18 cellular contexts compared by ENCODE assay signal in the genomic region with DNA sequence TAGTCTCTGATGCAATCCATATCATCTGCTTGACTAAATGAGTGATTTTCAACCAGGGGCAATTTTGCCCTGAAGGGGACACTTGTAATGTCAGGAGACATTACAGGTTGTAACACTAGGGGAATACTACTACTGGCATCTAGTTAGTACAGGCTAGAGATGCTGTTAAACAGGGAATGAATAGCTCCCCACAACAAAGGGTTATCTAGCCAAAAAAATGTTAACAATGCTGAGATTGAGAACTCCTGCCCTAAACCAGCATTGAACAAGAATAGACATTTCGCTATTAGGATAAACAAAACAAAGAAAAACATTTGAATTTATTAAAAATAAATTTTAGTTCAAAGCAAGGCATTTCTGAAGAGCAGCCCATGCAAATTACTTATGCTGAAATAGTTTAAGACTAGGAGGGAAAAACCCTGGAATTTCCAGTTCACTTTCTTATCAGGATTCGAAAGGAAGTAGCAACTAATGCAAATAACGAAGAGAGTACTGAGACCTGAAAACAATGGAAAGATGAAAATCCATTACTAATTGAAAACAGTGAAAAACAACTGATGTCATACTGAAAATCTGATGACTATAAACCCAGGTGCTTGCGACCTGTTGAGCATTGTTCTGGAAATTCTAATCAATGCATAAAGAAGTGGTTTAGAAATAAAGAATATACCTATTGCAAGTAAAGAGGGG. TPM values are rescaled to one million over a fixed set of nuclear protein-coding genes. Genes with fewer than 3 reads are reported as not detected.
DNase-seq lines count a peak whose midpoint lies in the region; ATAC-seq and TF ChIP-seq lines count a peak whose summit lies in the region.
"Had no signal": no experiment of that assay in that cellular context is flagged by ENCODE, and none has a peak within 500 bp of the region (broad histone marks: within the 10 kb centered on the region; RNA-seq: fewer than 3 reads in every experiment).

No MANE protein-coding gene starts in this region.

- no peaks in the 10 kb centered on the region; the same call in 1 of the 2 replicates for H4K20me1 ChIP-seq in OCI-LY3 (ENCODE audit: insufficient read depth, low read length)
- no peaks in the 10 kb centered on the region for H4K20me1 ChIP-seq in mammary epithelial cell (ENCODE audit: insufficient read depth, low read length)

- H3K4me3 Mint-ChIP-seq in activated CD4-positive, alpha-beta T cell treated with anti-CD3 and anti-CD28 coated beads for 36 hours, result no peak overlapping the region
- no peak overlapping the region for H3K4me3 Mint-ChIP-seq in progenitor cell of endocrine pancreas (ENCODE audit: low read depth)
- H3K4me3 Mint-ChIP-seq: effector memory CD8-positive, alpha-beta T cell; natural killer cell; T-helper 1 cell treated with Interleukin-12 subunit alpha and Interleukin-12 subunit beta and Interleukin-4 antibody, amounts not matched to agents 30 μg/mL and 1 μg/mL, for 36 hours had no signal

- 80% methylated on average over 4 of the region's 4 CpGs for WGBS in mammary epithelial cell (ENCODE audit: low coverage, missing lambda C conversion rate)

- H3K4me3 ChIP-seq in OCI-LY3 (ENCODE audit: low read length), result peak overlapping the region; percentile 20
- H3K4me3 ChIP-seq in choroid plexus epithelial cell (ENCODE audit: low read depth, low read length), result no peak overlapping the region
- no peak overlapping the region for H3K4me3 ChIP-seq in mammary epithelial cell (replicated peaks in 1 of 3; ENCODE audit: insufficient read depth in 1 of 3, low read depth in 2 of 3, low read length in 3 of 3)

- H3K27ac Mint-ChIP-seq in activated CD4-positive, alpha-beta T cell treated with anti-CD3 and anti-CD28 coated beads for 36 hours, result peak overlapping the region; percentile 81
- peak overlapping the region; percentile 47 for H3K27ac Mint-ChIP-seq in progenitor cell of endocrine pancreas
- H3K27ac Mint-ChIP-seq: natural killer cell; T-helper 1 cell treated with Interleukin-12 subunit alpha and Interleukin-12 subunit beta and Interleukin-4 antibody, amounts not matched to agents 30 μg/mL and 1 μg/mL, for 36 hours had no signal

- H3K27me3 ChIP-seq in OCI-LY3 (ENCODE audit: low read depth, low read length) (no peaks in the 10 kb centered on the region), mammary epithelial cell (ENCODE audit: insufficient read depth, low read length) (no peaks in the 10 kb centered on the region)

- no peaks in the 10 kb centered on the region for H3K9me3 Mint-ChIP-seq in activated CD4-positive, alpha-beta T cell treated with anti-CD3 and anti-CD28 coated beads for 36 hours (ENCODE audit: low read depth)
- no peaks in the 10 kb centered on the region for H3K9me3 Mint-ChIP-seq in progenitor cell of endocrine pancreas (ENCODE audit: low read depth)
- H3K9me3 Mint-ChIP-seq: effector memory CD8-positive, alpha-beta T cell; natural killer cell; T-helper 1 cell treated with Interleukin-12 subunit alpha and Interleukin-12 subunit beta and Interleukin-4 antibody, amounts not matched to agents 30 μg/mL and 1 μg/mL, for 36 hours had no signal

- H3K4me1 ChIP-seq in OCI-LY3 (ENCODE audit: low read length), result peaks cover 47% of the 10 kb centered on the region
- H3K4me1 ChIP-seq in mammary epithelial cell (ENCODE audit: insufficient read depth, low read length), result no peaks in the 10 kb centered on the region

- H3K9me3 ChIP-seq in OCI-LY3 (ENCODE audit: insufficient read depth, low read length), result no peaks in the 10 kb centered on the region
- H3K9me3 ChIP-seq in mammary epithelial cell (replicated peaks; ENCODE audit: insufficient read depth, low read length), result no peaks in the 10 kb centered on the region

- intact Hi-C loops in activated CD4-positive, alpha-beta T cell treated with anti-CD3 and anti-CD28 coated beads for 36 hours (cut with DNase I, micrococcal nuclease), result no loop called here
- intact Hi-C loops in mammary epithelial cell (cut with micrococcal nuclease), result no loop called here

- in situ Hi-C loops in mammary epithelial cell (cut with MboI; ENCODE audit: low sequenced_read_pairs in 2 of 2), result no loop called here

- CTCF ChIA-PET in activated CD4-positive, alpha-beta T cell treated with anti-CD3 and anti-CD28 coated beads for 36 hours (lab: Charles Lee), result interaction anchor here (1.1 kb wide), 1 partner anchor 59 kb away, joined by 3 read pairs; no protein-coding TSS in a partner anchor
- CTCF ChIA-PET in mammary epithelial cell (lab: Charles Lee; ENCODE audit: low non-redundant PET), result no interaction called here

- DNase-seq in activated CD4-positive, alpha-beta T cell treated with anti-CD3 and anti-CD28 coated beads for 36 hours, result no peak
- DNase-seq in activated CD4-positive, alpha-beta T cell treated with anti-CD3 and anti-CD28 coated beads for 1 hour, result no peak
- DNase-seq in choroid plexus epithelial cell (ENCODE audit: low read depth) (peak; percentile 53), progenitor cell of endocrine pancreas (ENCODE audit: low spot score, unreplicated experiment) (no peak), mammary epithelial cell (no peak), SKM-1 (lab: John Stamatoyannopoulos, UW; ENCODE audit: unreplicated experiment) (no peak)
- DNase-seq in stimulated activated CD4-positive, alpha-beta T cell treated with anti-CD3 and anti-CD28 coated beads, Interleukin-4, amount 100 ng/mL, for 24 hours, result no peak
- DNase-seq: activated CD4-positive, alpha-beta T cell treated with anti-CD3 and anti-CD28 coated beads for 4 hours; activated effector memory CD4-positive, alpha-beta T cell treated with Interleukin-2 at 50 U/mL for 16 hours; DMS79; effector memory CD8-positive, alpha-beta T cell; left ventricle myocardium superior; natural killer cell; NCI-H1417 had no signal

- ATAC-seq in activated CD4-positive, alpha-beta T cell treated with anti-CD3 and anti-CD28 coated beads for 36 hours, result peak; percentile 56
- ATAC-seq: effector memory CD8-positive, alpha-beta T cell; left ventricle myocardium superior; natural killer cell had no signal

- dilution Hi-C loops in mammary epithelial cell (cut with HindIII; ENCODE audit: low sequenced_read_pairs), result no loop called here

- H3K79me2 ChIP-seq in OCI-LY3 (ENCODE audit: low read length), result peaks cover 62% of the 10 kb centered on the region
- peaks cover 86% of the 10 kb centered on the region for H3K79me2 ChIP-seq in mammary epithelial cell (ENCODE audit: insufficient read depth, low read length)

- POLR2A ChIA-PET in activated CD4-positive, alpha-beta T cell treated with anti-CD3 and anti-CD28 coated beads for 36 hours (lab: Charles Lee), result no interaction called here

- H2AFZ ChIP-seq in OCI-LY3 (ENCODE audit: low read depth, low read length), result no peak overlapping the region
- no peak overlapping the region for H2AFZ ChIP-seq in mammary epithelial cell (ENCODE audit: low read depth, low read length)

- TF ChIP-seq CTCF in OCI-LY3 (IDR thresholded peaks at IDR 0.05; ENCODE audit: low read depth, low read length) (no peak), choroid plexus epithelial cell (conservative IDR thresholded peaks at IDR 0.05; ENCODE audit: low read depth, low read length) (no peak), progenitor cell of endocrine pancreas (IDR thresholded peaks at IDR 0.05; ENCODE audit: unreplicated experiment) (no peak), mammary epithelial cell (conservative IDR thresholded peaks at IDR 0.05 in 1 of 2, IDR thresholded peaks at IDR 0.05 in 1 of 2; ENCODE audit: extremely low read depth in 1 of 2, insufficient read depth in 1 of 2, low read depth in 1 of 2, low read length in 2 of 2) (no peak)

- peak overlapping the region; percentile 70 for H3K4me2 ChIP-seq in OCI-LY3 (ENCODE audit: low read length)
- H3K4me2 ChIP-seq in mammary epithelial cell (ENCODE audit: insufficient read depth, low read depth, low read length), result no peak overlapping the region

- H3K27me3 Mint-ChIP-seq in activated CD4-positive, alpha-beta T cell treated with anti-CD3 and anti-CD28 coated beads for 36 hours, result no peaks in the 10 kb centered on the region
- H3K27me3 Mint-ChIP-seq in progenitor cell of endocrine pancreas, result no peaks in the 10 kb centered on the region
- H3K27me3 Mint-ChIP-seq: effector memory CD8-positive, alpha-beta T cell had no signal

- no TSS peak for BruUV-seq in mammary epithelial cell (replicated peaks; lab: Mats Ljungman, UMichigan)

- peak overlapping the region; percentile 91 for H3K27ac ChIP-seq in OCI-LY3 (ENCODE audit: low read length)
- no peak overlapping the region for H3K27ac ChIP-seq in mammary epithelial cell (ENCODE audit: insufficient read depth, low read depth, low read length)
- H3K27ac ChIP-seq: 22Rv1, C4-2B had no signal

- peaks cover 61% of the 10 kb centered on the region for H3K36me3 ChIP-seq in OCI-LY3 (replicated peaks; ENCODE audit: low read depth, low read length)
- H3K36me3 ChIP-seq in mammary epithelial cell (ENCODE audit: insufficient read depth, low read length), result peaks cover 41% of the 10 kb centered on the region

- H3K4me1 Mint-ChIP-seq in activated CD4-positive, alpha-beta T cell treated with anti-CD3 and anti-CD28 coated beads for 36 hours, result peaks cover 72% of the 10 kb centered on the region
- H3K4me1 Mint-ChIP-seq in progenitor cell of endocrine pancreas (ENCODE audit: low read depth), result peaks cover 8% of the 10 kb centered on the region

- H3K9ac ChIP-seq in OCI-LY3 (ENCODE audit: low read length) (peak overlapping the region; percentile 48; the same call in 1 of the 2 replicates), mammary epithelial cell (ENCODE audit: insufficient read depth, low read length) (no peak overlapping the region)

- H3K36me3 Mint-ChIP-seq in activated CD4-positive, alpha-beta T cell treated with anti-CD3 and anti-CD28 coated beads for 36 hours (ENCODE audit: low read depth), result peaks cover 78% of the 10 kb centered on the region
- peaks cover 23% of the 10 kb centered on the region for H3K36me3 Mint-ChIP-seq in progenitor cell of endocrine pancreas (ENCODE audit: insufficient read depth)

RNA-seq across cellular contexts. Expression of a gene that starts 53.1 kb away (rescaled TPM):
- 100 to 1,000 TPM; 122 to 148 TPM for total RNA-seq in activated CD4-positive, alpha-beta T cell treated with anti-CD3 and anti-CD28 coated beads for 36 hours
- total RNA-seq in progenitor cell of endocrine pancreas (44.1 and 49.0 TPM in 2 replicates), mammary epithelial cell (100 to 1,000 TPM in 1 of 2 donors, 10 to 100 TPM in 1; 68.3 to 115 TPM)
- 55.2 TPM for polyA plus RNA-seq in mammary epithelial cell
- 149 TPM for polyA minus RNA-seq in mammary epithelial cell
